ENCODE assay signal across 1 cellular context in the genomic region with DNA sequence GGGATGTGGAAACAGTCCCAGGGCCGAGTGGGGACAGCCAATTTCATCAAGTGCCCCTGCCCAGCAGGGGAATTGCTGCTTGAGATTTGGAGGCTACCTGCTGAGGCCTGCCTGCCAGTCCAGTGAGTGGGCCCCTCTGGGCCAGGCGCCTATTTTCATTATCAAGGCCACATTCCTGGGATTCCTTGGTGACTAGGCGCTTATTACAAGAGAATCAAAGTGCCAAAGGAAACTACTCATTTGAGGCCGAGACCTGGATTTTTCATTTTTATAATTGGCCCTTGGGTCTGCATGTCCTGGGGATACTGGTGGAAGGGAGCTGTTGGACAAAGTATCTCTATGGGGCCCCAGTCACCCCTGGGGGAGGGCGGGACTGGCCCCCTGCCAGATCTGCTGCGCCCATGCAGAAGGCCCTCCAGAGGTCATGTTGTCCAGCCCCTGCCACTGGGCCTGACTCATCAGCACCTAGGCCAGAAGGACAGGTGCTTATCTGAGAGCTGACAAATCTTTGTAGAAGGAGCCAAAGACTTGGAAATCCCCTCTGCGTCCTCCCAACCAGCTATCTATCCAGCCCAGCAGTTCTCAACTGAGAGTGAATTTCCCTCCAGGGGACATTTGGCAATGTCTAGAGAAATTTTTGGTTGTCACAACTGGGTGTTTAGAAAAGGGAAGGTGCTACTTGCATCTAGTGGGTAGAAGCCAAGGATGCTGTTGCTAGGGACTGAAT.
TF ChIP-seq lines count a peak whose summit lies in the region.

No MANE protein-coding gene starts in this region.

TF ChIP-seq in K562, 482 proteins besides CTCF, POLR2A, EP300 and RAD21 (continues in another document):
- TF ChIP-seq GATAD2B (IDR thresholded peaks at IDR 0.05; ENCODE audit: borderline replicate concordance): peak; percentile 46; the same call in 1 of the 2 replicates
- TF ChIP-seq, protein P1, sequence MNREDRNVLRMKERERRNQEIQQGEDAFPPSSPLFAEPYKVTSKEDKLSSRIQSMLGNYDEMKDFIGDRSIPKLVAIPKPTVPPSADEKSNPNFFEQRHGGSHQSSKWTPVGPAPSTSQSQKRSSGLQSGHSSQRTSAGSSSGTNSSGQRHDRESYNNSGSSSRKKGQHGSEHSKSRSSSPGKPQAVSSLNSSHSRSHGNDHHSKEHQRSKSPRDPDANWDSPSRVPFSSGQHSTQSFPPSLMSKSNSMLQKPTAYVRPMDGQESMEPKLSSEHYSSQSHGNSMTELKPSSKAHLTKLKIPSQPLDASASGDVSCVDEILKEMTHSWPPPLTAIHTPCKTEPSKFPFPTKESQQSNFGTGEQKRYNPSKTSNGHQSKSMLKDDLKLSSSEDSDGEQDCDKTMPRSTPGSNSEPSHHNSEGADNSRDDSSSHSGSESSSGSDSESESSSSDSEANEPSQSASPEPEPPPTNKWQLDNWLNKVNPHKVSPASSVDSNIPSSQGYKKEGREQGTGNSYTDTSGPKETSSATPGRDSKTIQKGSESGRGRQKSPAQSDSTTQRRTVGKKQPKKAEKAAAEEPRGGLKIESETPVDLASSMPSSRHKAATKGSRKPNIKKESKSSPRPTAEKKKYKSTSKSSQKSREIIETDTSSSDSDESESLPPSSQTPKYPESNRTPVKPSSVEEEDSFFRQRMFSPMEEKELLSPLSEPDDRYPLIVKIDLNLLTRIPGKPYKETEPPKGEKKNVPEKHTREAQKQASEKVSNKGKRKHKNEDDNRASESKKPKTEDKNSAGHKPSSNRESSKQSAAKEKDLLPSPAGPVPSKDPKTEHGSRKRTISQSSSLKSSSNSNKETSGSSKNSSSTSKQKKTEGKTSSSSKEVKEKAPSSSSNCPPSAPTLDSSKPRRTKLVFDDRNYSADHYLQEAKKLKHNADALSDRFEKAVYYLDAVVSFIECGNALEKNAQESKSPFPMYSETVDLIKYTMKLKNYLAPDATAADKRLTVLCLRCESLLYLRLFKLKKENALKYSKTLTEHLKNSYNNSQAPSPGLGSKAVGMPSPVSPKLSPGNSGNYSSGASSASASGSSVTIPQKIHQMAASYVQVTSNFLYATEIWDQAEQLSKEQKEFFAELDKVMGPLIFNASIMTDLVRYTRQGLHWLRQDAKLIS (CRISPR knock-in tag; IDR thresholded peaks at IDR 0.05): peak; percentile 57; the same call in 1 of the 2 replicates
- no peak for TF ChIP-seq DNMT1 (IDR thresholded peaks at IDR 0.05)
- TF ChIP-seq RHOXF2B (CRISPR knock-in tag; conservative IDR thresholded peaks at IDR 0.05): no peak
- peak; percentile 40 for TF ChIP-seq MAFK (IDR thresholded peaks at IDR 0.05; ENCODE audit: low read length)
- TF ChIP-seq RB1 (IDR thresholded peaks at IDR 0.05; ENCODE audit: low read depth): 0 out of 2 replicates have a peak, but pooled peaks have one; percentile 46
- peak; percentile 34 for TF ChIP-seq SMARCB1 (IDR thresholded peaks at IDR 0.05; ENCODE audit: insufficient read length, low read depth)
- TF ChIP-seq YY1 (IDR thresholded peaks at IDR 0.05; ENCODE audit: borderline replicate concordance in 1 of 3, control insufficient read depth in 1 of 3, extremely low read depth in 1 of 3, insufficient read depth in 3 of 3, insufficient read length in 1 of 3, insufficient replicate concordance in 2 of 3, low read depth in 1 of 3, low read length in 2 of 3): peak in 1 of 3 experiments; percentile 36
- TF ChIP-seq LCOR (CRISPR knock-in tag; IDR thresholded peaks at IDR 0.05): peak; percentile 96
- TF ChIP-seq, protein P2, sequence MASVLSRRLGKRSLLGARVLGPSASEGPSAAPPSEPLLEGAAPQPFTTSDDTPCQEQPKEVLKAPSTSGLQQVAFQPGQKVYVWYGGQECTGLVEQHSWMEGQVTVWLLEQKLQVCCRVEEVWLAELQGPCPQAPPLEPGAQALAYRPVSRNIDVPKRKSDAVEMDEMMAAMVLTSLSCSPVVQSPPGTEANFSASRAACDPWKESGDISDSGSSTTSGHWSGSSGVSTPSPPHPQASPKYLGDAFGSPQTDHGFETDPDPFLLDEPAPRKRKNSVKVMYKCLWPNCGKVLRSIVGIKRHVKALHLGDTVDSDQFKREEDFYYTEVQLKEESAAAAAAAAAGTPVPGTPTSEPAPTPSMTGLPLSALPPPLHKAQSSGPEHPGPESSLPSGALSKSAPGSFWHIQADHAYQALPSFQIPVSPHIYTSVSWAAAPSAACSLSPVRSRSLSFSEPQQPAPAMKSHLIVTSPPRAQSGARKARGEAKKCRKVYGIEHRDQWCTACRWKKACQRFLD (CRISPR knock-in tag; IDR thresholded peaks at IDR 0.05): peak; percentile 92
- TF ChIP-seq, protein P3, sequence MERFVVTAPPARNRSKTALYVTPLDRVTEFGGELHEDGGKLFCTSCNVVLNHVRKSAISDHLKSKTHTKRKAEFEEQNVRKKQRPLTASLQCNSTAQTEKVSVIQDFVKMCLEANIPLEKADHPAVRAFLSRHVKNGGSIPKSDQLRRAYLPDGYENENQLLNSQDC (CRISPR knock-in tag; IDR thresholded peaks at IDR 0.05): no peak
- TF ChIP-seq, protein P4, sequence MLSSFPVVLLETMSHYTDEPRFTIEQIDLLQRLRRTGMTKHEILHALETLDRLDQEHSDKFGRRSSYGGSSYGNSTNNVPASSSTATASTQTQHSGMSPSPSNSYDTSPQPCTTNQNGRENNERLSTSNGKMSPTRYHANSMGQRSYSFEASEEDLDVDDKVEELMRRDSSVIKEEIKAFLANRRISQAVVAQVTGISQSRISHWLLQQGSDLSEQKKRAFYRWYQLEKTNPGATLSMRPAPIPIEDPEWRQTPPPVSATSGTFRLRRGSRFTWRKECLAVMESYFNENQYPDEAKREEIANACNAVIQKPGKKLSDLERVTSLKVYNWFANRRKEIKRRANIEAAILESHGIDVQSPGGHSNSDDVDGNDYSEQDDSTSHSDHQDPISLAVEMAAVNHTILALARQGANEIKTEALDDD (IDR thresholded peaks at IDR 0.05): peak; percentile 61; the same call in 1 of the 2 replicates
- no peak for TF ChIP-seq TAF15 (IDR thresholded peaks at IDR 0.05; ENCODE audit: low read depth, low read length)
- TF ChIP-seq CBX3 (IDR thresholded peaks at IDR 0.05; ENCODE audit: borderline replicate concordance in 1 of 2, low read length in 2 of 2): peak in 1 of 2 experiments; percentile 67; a peak in 1 of 3 replicates
- TF ChIP-seq, protein P5, sequence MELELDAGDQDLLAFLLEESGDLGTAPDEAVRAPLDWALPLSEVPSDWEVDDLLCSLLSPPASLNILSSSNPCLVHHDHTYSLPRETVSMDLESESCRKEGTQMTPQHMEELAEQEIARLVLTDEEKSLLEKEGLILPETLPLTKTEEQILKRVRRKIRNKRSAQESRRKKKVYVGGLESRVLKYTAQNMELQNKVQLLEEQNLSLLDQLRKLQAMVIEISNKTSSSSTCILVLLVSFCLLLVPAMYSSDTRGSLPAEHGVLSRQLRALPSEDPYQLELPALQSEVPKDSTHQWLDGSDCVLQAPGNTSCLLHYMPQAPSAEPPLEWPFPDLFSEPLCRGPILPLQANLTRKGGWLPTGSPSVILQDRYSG (tag; conservative IDR thresholded peaks at IDR 0.05; ENCODE audit: low read depth): peak; percentile 77; the same call in 1 of the 2 replicates
- TF ChIP-seq FOXM1 (IDR thresholded peaks at IDR 0.05; ENCODE audit: low read depth): peak; percentile 92
- TF ChIP-seq FOXM1 (CRISPR knock-in tag; IDR thresholded peaks at IDR 0.05; ENCODE audit: low read depth): no peak
- no peak for TF ChIP-seq ZNF764 (CRISPR knock-in tag; IDR thresholded peaks at IDR 0.05; ENCODE audit: low read depth)
- no peak for TF ChIP-seq KDM5B (IDR thresholded peaks at IDR 0.05; ENCODE audit: insufficient replicate concordance, low read depth, low read length)
- TF ChIP-seq ARNT (IDR thresholded peaks at IDR 0.05): peak; percentile 60 to 71; a peak in 2 of 4 replicates
- peak; percentile 97 for TF ChIP-seq GATA2 (CRISPR knock-in tag; IDR thresholded peaks at IDR 0.05)
- peak; percentile 98 for TF ChIP-seq SMARCE1 (IDR thresholded peaks at IDR 0.05)
- TF ChIP-seq POLR3G (IDR thresholded peaks at IDR 0.05; ENCODE audit: extremely low read depth, insufficient read length, insufficient replicate concordance): no peak
- TF ChIP-seq SMARCA4 (IDR thresholded peaks at IDR 0.05): peak; percentile 98
- TF ChIP-seq EGR1 (conservative IDR thresholded peaks at IDR 0.05): peak; percentile 45; the same call in 1 of the 2 replicates
- no peak for TF ChIP-seq ZNF41 (CRISPR knock-in tag; conservative IDR thresholded peaks at IDR 0.05)
- TF ChIP-seq EHMT2 (IDR thresholded peaks at IDR 0.05): peak; percentile 26; the same call in 1 of the 2 replicates
- TF ChIP-seq RBM22 (IDR thresholded peaks at IDR 0.05; ENCODE audit: low read depth, low read length, poor library complexity, severe bottlenecking): no peak
- TF ChIP-seq RBFOX2 (IDR thresholded peaks at IDR 0.05; ENCODE audit: low read depth, low read length): no peak
- TF ChIP-seq ZNF583 (CRISPR knock-in tag; IDR thresholded peaks at IDR 0.05): peak; percentile 67; the same call in 1 of the 2 replicates
- TF ChIP-seq, protein P6, sequence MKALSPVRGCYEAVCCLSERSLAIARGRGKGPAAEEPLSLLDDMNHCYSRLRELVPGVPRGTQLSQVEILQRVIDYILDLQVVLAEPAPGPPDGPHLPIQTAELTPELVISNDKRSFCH (CRISPR knock-in tag; IDR thresholded peaks at IDR 0.05): no peak
- TF ChIP-seq, protein P6 (tag; IDR thresholded peaks at IDR 0.05): peak; percentile 68; the same call in 1 of the 2 replicates
- TF ChIP-seq, protein P7, sequence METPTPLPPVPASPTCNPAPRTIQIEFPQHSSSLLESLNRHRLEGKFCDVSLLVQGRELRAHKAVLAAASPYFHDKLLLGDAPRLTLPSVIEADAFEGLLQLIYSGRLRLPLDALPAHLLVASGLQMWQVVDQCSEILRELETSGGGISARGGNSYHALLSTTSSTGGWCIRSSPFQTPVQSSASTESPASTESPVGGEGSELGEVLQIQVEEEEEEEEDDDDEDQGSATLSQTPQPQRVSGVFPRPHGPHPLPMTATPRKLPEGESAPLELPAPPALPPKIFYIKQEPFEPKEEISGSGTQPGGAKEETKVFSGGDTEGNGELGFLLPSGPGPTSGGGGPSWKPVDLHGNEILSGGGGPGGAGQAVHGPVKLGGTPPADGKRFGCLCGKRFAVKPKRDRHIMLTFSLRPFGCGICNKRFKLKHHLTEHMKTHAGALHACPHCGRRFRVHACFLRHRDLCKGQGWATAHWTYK (CRISPR knock-in tag; IDR thresholded peaks at IDR 0.05): 0 out of 2 replicates have a peak, but pooled peaks have one; percentile 30
- TF ChIP-seq, protein P8, sequence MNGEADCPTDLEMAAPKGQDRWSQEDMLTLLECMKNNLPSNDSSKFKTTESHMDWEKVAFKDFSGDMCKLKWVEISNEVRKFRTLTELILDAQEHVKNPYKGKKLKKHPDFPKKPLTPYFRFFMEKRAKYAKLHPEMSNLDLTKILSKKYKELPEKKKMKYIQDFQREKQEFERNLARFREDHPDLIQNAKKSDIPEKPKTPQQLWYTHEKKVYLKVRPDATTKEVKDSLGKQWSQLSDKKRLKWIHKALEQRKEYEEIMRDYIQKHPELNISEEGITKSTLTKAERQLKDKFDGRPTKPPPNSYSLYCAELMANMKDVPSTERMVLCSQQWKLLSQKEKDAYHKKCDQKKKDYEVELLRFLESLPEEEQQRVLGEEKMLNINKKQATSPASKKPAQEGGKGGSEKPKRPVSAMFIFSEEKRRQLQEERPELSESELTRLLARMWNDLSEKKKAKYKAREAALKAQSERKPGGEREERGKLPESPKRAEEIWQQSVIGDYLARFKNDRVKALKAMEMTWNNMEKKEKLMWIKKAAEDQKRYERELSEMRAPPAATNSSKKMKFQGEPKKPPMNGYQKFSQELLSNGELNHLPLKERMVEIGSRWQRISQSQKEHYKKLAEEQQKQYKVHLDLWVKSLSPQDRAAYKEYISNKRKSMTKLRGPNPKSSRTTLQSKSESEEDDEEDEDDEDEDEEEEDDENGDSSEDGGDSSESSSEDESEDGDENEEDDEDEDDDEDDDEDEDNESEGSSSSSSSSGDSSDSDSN (IDR thresholded peaks at IDR 0.05; ENCODE audit: borderline replicate concordance in 1 of 2, low read depth in 2 of 2, low read length in 2 of 2): 0 out of 4 replicates have a peak, but pooled peaks of 1 of the 2 experiments have one; percentile 26
- peak; percentile 96 for TF ChIP-seq SMAD4 (CRISPR knock-in tag; conservative IDR thresholded peaks at IDR 0.05)
- no peak for TF ChIP-seq ZNF695 (CRISPR knock-in tag; IDR thresholded peaks at IDR 0.05)
- TF ChIP-seq, protein P9, sequence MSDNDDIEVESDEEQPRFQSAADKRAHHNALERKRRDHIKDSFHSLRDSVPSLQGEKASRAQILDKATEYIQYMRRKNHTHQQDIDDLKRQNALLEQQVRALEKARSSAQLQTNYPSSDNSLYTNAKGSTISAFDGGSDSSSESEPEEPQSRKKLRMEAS (CRISPR knock-in tag; IDR thresholded peaks at IDR 0.05): peak; percentile 50; the same call in 1 of the 2 replicates
- TF ChIP-seq CXXC5 (CRISPR knock-in tag; IDR thresholded peaks at IDR 0.05): peak; percentile 94
- no peak for TF ChIP-seq PTTG1 (tag; IDR thresholded peaks at IDR 0.05; ENCODE audit: low read depth)
- no peak for TF ChIP-seq NFE2L1 (tag; IDR thresholded peaks at IDR 0.05; ENCODE audit: borderline replicate concordance, low read depth)
- TF ChIP-seq FOXP1 (CRISPR knock-in tag; IDR thresholded peaks at IDR 0.05): no peak
- no peak for TF ChIP-seq MYBL2 (IDR thresholded peaks at IDR 0.05; ENCODE audit: low read depth)
- TF ChIP-seq MYBL2 (CRISPR knock-in tag; IDR thresholded peaks at IDR 0.05; ENCODE audit: borderline replicate concordance): no peak
- TF ChIP-seq, protein P10, sequence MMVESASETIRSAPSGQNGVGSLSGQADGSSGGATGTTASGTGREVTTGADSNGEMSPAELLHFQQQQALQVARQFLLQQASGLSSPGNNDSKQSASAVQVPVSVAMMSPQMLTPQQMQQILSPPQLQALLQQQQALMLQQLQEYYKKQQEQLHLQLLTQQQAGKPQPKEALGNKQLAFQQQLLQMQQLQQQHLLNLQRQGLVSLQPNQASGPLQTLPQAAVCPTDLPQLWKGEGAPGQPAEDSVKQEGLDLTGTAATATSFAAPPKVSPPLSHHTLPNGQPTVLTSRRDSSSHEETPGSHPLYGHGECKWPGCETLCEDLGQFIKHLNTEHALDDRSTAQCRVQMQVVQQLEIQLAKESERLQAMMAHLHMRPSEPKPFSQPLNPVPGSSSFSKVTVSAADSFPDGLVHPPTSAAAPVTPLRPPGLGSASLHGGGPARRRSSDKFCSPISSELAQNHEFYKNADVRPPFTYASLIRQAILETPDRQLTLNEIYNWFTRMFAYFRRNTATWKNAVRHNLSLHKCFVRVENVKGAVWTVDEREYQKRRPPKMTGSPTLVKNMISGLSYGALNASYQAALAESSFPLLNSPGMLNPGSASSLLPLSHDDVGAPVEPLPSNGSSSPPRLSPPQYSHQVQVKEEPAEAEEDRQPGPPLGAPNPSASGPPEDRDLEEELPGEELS (CRISPR knock-in tag; IDR thresholded peaks at IDR 0.05; ENCODE audit: borderline replicate concordance): no peak
- TF ChIP-seq, protein P11, sequence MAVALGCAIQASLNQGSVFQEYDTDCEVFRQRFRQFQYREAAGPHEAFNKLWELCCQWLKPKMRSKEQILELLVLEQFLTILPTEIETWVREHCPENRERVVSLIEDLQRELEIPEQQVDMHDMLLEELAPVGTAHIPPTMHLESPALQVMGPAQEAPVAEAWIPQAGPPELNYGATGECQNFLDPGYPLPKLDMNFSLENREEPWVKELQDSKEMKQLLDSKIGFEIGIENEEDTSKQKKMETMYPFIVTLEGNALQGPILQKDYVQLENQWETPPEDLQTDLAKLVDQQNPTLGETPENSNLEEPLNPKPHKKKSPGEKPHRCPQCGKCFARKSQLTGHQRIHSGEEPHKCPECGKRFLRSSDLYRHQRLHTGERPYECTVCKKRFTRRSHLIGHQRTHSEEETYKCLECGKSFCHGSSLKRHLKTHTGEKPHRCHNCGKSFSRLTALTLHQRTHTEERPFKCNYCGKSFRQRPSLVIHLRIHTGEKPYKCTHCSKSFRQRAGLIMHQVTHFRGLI (CRISPR knock-in tag; IDR thresholded peaks at IDR 0.05): peak; percentile 42; the same call in 1 of the 2 replicates
